In genomic region chr12:39272934-39273770, GRCh38 we compare ENCODE assay signal across 9 cellular contexts.
A peak's percentile ranks its signal among the peaks of the same experiment; 100 is the strongest.
DNase-seq lines count a peak whose midpoint lies in the region; ATAC-seq and TF ChIP-seq lines count a peak whose summit lies in the region.
"Had no signal": no experiment of that assay in that cellular context is flagged by ENCODE, and none has a peak within 500 bp of the region (broad histone marks: within the 10 kb centered on the region; RNA-seq: fewer than 3 reads in every experiment).

No MANE protein-coding gene starts in this region.

- H3K79me2 ChIP-seq in OCI-LY7 (ENCODE audit: insufficient read depth, low read depth, low read length), result no peaks in the 10 kb centered on the region

- H3K9me3 Mint-ChIP-seq in activated T-helper 17 cell treated with anti-CD3 and anti-CD28 coated beads, Interleukin-2, amount 50 U/mL, for 72 hours, result no peaks in the 10 kb centered on the region

- no peaks in the 10 kb centered on the region for H3K36me3 ChIP-seq in OCI-LY7 (ENCODE audit: insufficient read depth, low read length)

- H2AFZ ChIP-seq in OCI-LY7 (ENCODE audit: low read length), result no peak overlapping the region

- no peaks in the 10 kb centered on the region for H3K9me3 ChIP-seq in OCI-LY7 (ENCODE audit: low read length)

- CTCF ChIA-PET in OCI-LY7 (lab: Charles Lee; ENCODE audit: unreplicated experiment), result no interaction called here

- no peaks in the 10 kb centered on the region for H3K9me2 ChIP-seq in OCI-LY7 (ENCODE audit: insufficient read depth, low read length)

- H3K4me3 ChIP-seq in OCI-LY7 (ENCODE audit: low read depth, low read length, poor library complexity, severe bottlenecking) (no peak overlapping the region), choroid plexus epithelial cell (ENCODE audit: low read depth, low read length) (no peak overlapping the region)

- H3K27ac Mint-ChIP-seq in activated T-helper 17 cell treated with anti-CD3 and anti-CD28 coated beads, Interleukin-2, amount 50 U/mL, for 72 hours, result no peak overlapping the region
- H3K27ac Mint-ChIP-seq: activated naive CD8-positive, alpha-beta T cell had no signal

- DNase-seq in activated CD8-positive, alpha-beta memory T cell treated with anti-CD3 and anti-CD28 coated beads, Interleukin-2, amount 50 U/mL, for 1 hour (ENCODE audit: extremely low read depth), result peak; percentile 1
- DNase-seq in activated CD8-positive, alpha-beta memory T cell treated with anti-CD3 and anti-CD28 coated beads, Interleukin-2, amount 50 U/mL, for 4 hours, result no peak
- DNase-seq in OCI-LY7 (ENCODE audit: low spot score) (peak; percentile 38), choroid plexus epithelial cell (ENCODE audit: low read depth) (peak; percentile 55), medulla oblongata (ENCODE audit: extremely low spot score) (peak; percentile 49)

- no peaks in the 10 kb centered on the region for H3K36me3 Mint-ChIP-seq in activated T-helper 17 cell treated with anti-CD3 and anti-CD28 coated beads, Interleukin-2, amount 50 U/mL, for 72 hours (ENCODE audit: low read depth)
- H3K36me3 Mint-ChIP-seq: activated naive CD8-positive, alpha-beta T cell had no signal

- H4K20me1 ChIP-seq in OCI-LY7 (ENCODE audit: insufficient read depth, low read length), result no peaks in the 10 kb centered on the region

- POLR2A ChIA-PET in OCI-LY7 (lab: Charles Lee), result interaction anchor here (0.6 to 1.1 kb wide), 3 partner anchors 13 to 185 kb away, joined by 3 to 4 read pairs (median 3); no protein-coding TSS in a partner anchor

- H3K4me3 Mint-ChIP-seq in activated T-helper 17 cell treated with anti-CD3 and anti-CD28 coated beads, Interleukin-2, amount 50 U/mL, for 72 hours, result no peak overlapping the region
- H3K4me3 Mint-ChIP-seq: activated naive CD8-positive, alpha-beta T cell had no signal

- peak; percentile 42 for ATAC-seq in HG02610 (IDR thresholded peaks at IDR 0.05; ENCODE audit: unreplicated experiment)
- no peak for ATAC-seq in GM21825 (IDR thresholded peaks at IDR 0.05; ENCODE audit: unreplicated experiment)
- no peak for ATAC-seq in activated T-helper 17 cell treated with anti-CD3 and anti-CD28 coated beads, Interleukin-2, amount 50 U/mL, for 72 hours (replicated peaks)

- no peak overlapping the region for H3K4me2 ChIP-seq in OCI-LY7 (ENCODE audit: low read length)

- TF ChIP-seq CTCF in OCI-LY7 (conservative IDR thresholded peaks at IDR 0.05; ENCODE audit: low read length) (peak; percentile 88), choroid plexus epithelial cell (conservative IDR thresholded peaks at IDR 0.05; ENCODE audit: low read depth, low read length) (peak; percentile 68)

- no peaks in the 10 kb centered on the region for H3K4me1 Mint-ChIP-seq in activated T-helper 17 cell treated with anti-CD3 and anti-CD28 coated beads, Interleukin-2, amount 50 U/mL, for 72 hours

- H3K27ac ChIP-seq in OCI-LY7 (ENCODE audit: low read depth, low read length, poor library complexity, severe bottlenecking), result no peak overlapping the region

- no TSS peak for BruUV-seq in OCI-LY7 (replicated peaks; lab: Mats Ljungman, UMichigan)

- no peaks in the 10 kb centered on the region for H3K4me1 ChIP-seq in OCI-LY7 (ENCODE audit: insufficient read depth, low read length, poor library complexity, severe bottlenecking)

- intact Hi-C loops in OCI-LY7 (cut with micrococcal nuclease; ENCODE audit: unreplicated experiment), result loop anchor here (5.0 to 10.0 kb wide), 2 partner anchors 351 to 1138 kb away; no protein-coding TSS in a partner anchor

- H3K27me3 Mint-ChIP-seq in activated T-helper 17 cell treated with anti-CD3 and anti-CD28 coated beads, Interleukin-2, amount 50 U/mL, for 72 hours, result peaks cover 17% of the 10 kb centered on the region
